Comparison of ENCODE assay signal across 8 cellular contexts in genomic region chr18:10482985-10483949, GRCh38. TPM values are rescaled to one million over a fixed set of nuclear protein-coding genes. Genes with fewer than 3 reads are reported as not detected.
DNase-seq lines count a peak whose midpoint lies in the region; ATAC-seq and TF ChIP-seq lines count a peak whose summit lies in the region.

No MANE protein-coding gene starts in this region.

- intact Hi-C loops in activated CD4-positive, alpha-beta memory T cell treated with anti-CD3 and anti-CD28 coated beads for 36 hours (cut with micrococcal nuclease): no loop called here

- H3K4me3 ChIP-seq in OCI-LY1 (ENCODE audit: low read depth, low read length, poor library complexity, severe bottlenecking): peak overlapping the region; percentile 5
- H3K4me3 ChIP-seq in effector memory CD4-positive, alpha-beta T cell (ENCODE audit: insufficient read depth, low read depth, low read length, poor library complexity, severe bottlenecking): no peak overlapping the region

- 0 out of 2 replicates have a peak overlapping the region, but pooled peaks have one; percentile 36 for H2AFZ ChIP-seq in OCI-LY1 (ENCODE audit: low read length)

- H3K4me1 ChIP-seq in OCI-LY1 (ENCODE audit: insufficient read depth, low read length, severe bottlenecking): peaks cover 68% of the 10 kb centered on the region
- H3K4me1 ChIP-seq in effector memory CD4-positive, alpha-beta T cell (ENCODE audit: control insufficient read depth, insufficient read depth, low read length, poor library complexity, severe bottlenecking): no peaks in the 10 kb centered on the region

- POLR2A ChIA-PET in activated CD4-positive, alpha-beta memory T cell treated with anti-CD3 and anti-CD28 coated beads for 36 hours (lab: Charles Lee): no interaction called here

- no peaks in the 10 kb centered on the region; the same call in 1 of the 2 replicates for H3K27me3 ChIP-seq in OCI-LY1 (ENCODE audit: insufficient read depth, low read length)
- H3K27me3 ChIP-seq in effector memory CD4-positive, alpha-beta T cell (replicated peaks; ENCODE audit: control insufficient read depth, insufficient read depth, low read length, poor library complexity, severe bottlenecking): no peaks in the 10 kb centered on the region

- no peaks in the 10 kb centered on the region for H3K9me3 ChIP-seq in OCI-LY1 (ENCODE audit: low read length)
- H3K9me3 ChIP-seq in effector memory CD4-positive, alpha-beta T cell (ENCODE audit: control insufficient read depth, low read length): no peaks in the 10 kb centered on the region

- CTCF ChIA-PET in activated CD4-positive, alpha-beta memory T cell treated with anti-CD3 and anti-CD28 coated beads for 36 hours (lab: Charles Lee): no interaction called here

- peak in 1 of 2 donors; percentile 40 for DNase-seq in stimulated activated effector memory CD8-positive, alpha-beta T cell treated with anti-CD3 and anti-CD28 coated beads, Interleukin-12 subunit alpha, Interleukin-12 subunit beta, amount 100 ng/mL, for 72 hours (ENCODE audit: low spot score in 2 of 2)
- DNase-seq in effector memory CD4-positive, alpha-beta T cell: no peak
- no peak for DNase-seq in hepatic stellate cell (ENCODE audit: low spot score)
- no peak for DNase-seq in activated CD4-positive, alpha-beta memory T cell treated with anti-CD3 and anti-CD28 coated beads for 36 hours

- peak overlapping the region; percentile 38; the same call in 1 of the 2 replicates for H3K9ac ChIP-seq in OCI-LY1 (ENCODE audit: low read length)

- peaks cover 11% of the 10 kb centered on the region for H3K27me3 Mint-ChIP-seq in activated CD4-positive, alpha-beta memory T cell treated with anti-CD3 and anti-CD28 coated beads for 36 hours

- H3K9me3 Mint-ChIP-seq in stimulated activated effector memory CD8-positive, alpha-beta T cell treated with anti-CD3 and anti-CD28 coated beads, Interleukin-12 subunit alpha, Interleukin-12 subunit beta, amount 100 ng/mL, for 72 hours: no peaks in the 10 kb centered on the region
- H3K9me3 Mint-ChIP-seq in activated CD4-positive, alpha-beta memory T cell treated with anti-CD3 and anti-CD28 coated beads for 36 hours: no peaks in the 10 kb centered on the region

- H3K27ac Mint-ChIP-seq in stimulated activated effector memory CD8-positive, alpha-beta T cell treated with anti-CD3 and anti-CD28 coated beads, Interleukin-12 subunit alpha, Interleukin-12 subunit beta, amount 100 ng/mL, for 72 hours: no peak overlapping the region
- no peak overlapping the region for H3K27ac Mint-ChIP-seq in activated CD4-positive, alpha-beta memory T cell treated with anti-CD3 and anti-CD28 coated beads for 36 hours

- H3K36me3 ChIP-seq in OCI-LY1 (ENCODE audit: insufficient read depth, low read length): no peaks in the 10 kb centered on the region; the same call in 1 of the 2 replicates
- no peaks in the 10 kb centered on the region for H3K36me3 ChIP-seq in effector memory CD4-positive, alpha-beta T cell (ENCODE audit: control insufficient read depth, insufficient read depth, low read length)

- H3K36me3 Mint-ChIP-seq in stimulated activated effector memory CD8-positive, alpha-beta T cell treated with anti-CD3 and anti-CD28 coated beads, Interleukin-12 subunit alpha, Interleukin-12 subunit beta, amount 100 ng/mL, for 72 hours: no peaks in the 10 kb centered on the region
- no peaks in the 10 kb centered on the region for H3K36me3 Mint-ChIP-seq in activated CD4-positive, alpha-beta memory T cell treated with anti-CD3 and anti-CD28 coated beads for 36 hours

- no peak overlapping the region for H3K4me3 Mint-ChIP-seq in stimulated activated effector memory CD8-positive, alpha-beta T cell treated with anti-CD3 and anti-CD28 coated beads, Interleukin-12 subunit alpha, Interleukin-12 subunit beta, amount 100 ng/mL, for 72 hours
- H3K4me3 Mint-ChIP-seq in activated CD4-positive, alpha-beta memory T cell treated with anti-CD3 and anti-CD28 coated beads for 36 hours: no peak overlapping the region

- no peaks in the 10 kb centered on the region for H3K9me2 ChIP-seq in OCI-LY1 (ENCODE audit: low read depth, low read length)

- no peaks in the 10 kb centered on the region for H3K79me2 ChIP-seq in OCI-LY1 (ENCODE audit: insufficient read depth, low read length)

- H3K4me2 ChIP-seq in OCI-LY1 (ENCODE audit: low read length): peak overlapping the region; percentile 42

- no peaks in the 10 kb centered on the region; the same call in 1 of the 2 replicates for H3F3A ChIP-seq in OCI-LY1 (ENCODE audit: insufficient read depth, low read length)

- TF ChIP-seq CTCF in OCI-LY1 (IDR thresholded peaks at IDR 0.05; ENCODE audit: low read length): no peak

- H4K20me1 ChIP-seq in OCI-LY1 (ENCODE audit: insufficient read depth, low read length): no peaks in the 10 kb centered on the region

- H3K27ac ChIP-seq in OCI-LY1 (ENCODE audit: low read depth, low read length, poor library complexity, severe bottlenecking): peak overlapping the region; percentile 96
- no peak overlapping the region for H3K27ac ChIP-seq in effector memory CD4-positive, alpha-beta T cell (ENCODE audit: insufficient read depth, low read length, poor library complexity, severe bottlenecking)

- ATAC-seq in GM19025 (IDR thresholded peaks at IDR 0.05; ENCODE audit: low read depth, unreplicated experiment) (peak; percentile 73), HG02870 (IDR thresholded peaks at IDR 0.05; ENCODE audit: unreplicated experiment) (peak; percentile 66), HG02884 (IDR thresholded peaks at IDR 0.05; ENCODE audit: unreplicated experiment) (no peak)
- ATAC-seq in stimulated activated effector memory CD8-positive, alpha-beta T cell treated with anti-CD3 and anti-CD28 coated beads, Interleukin-12 subunit alpha, Interleukin-12 subunit beta, amount 100 ng/mL, for 72 hours: peak; percentile 51

- no peaks in the 10 kb centered on the region for H3K4me1 Mint-ChIP-seq in stimulated activated effector memory CD8-positive, alpha-beta T cell treated with anti-CD3 and anti-CD28 coated beads, Interleukin-12 subunit alpha, Interleukin-12 subunit beta, amount 100 ng/mL, for 72 hours
- H3K4me1 Mint-ChIP-seq in activated CD4-positive, alpha-beta memory T cell treated with anti-CD3 and anti-CD28 coated beads for 36 hours (ENCODE audit: low read depth): no peaks in the 10 kb centered on the region

RNA-seq across cellular contexts. Expression of gene APCDD1, which starts 28.8 kb away (rescaled TPM):
- total RNA-seq in activated CD4-positive, alpha-beta memory T cell treated with anti-CD3 and anti-CD28 coated beads for 36 hours: not detected

RNA-seq across cellular contexts. Expression of gene NAPG, which starts 42.6 kb away (rescaled TPM):
- total RNA-seq in activated CD4-positive, alpha-beta memory T cell treated with anti-CD3 and anti-CD28 coated beads for 36 hours: 10 to 100 TPM; 31.8 to 32.7 TPM
